ENCODE assay signal across 19 cellular contexts in genomic region chr2:226526731-226527130, GRCh38.
"Had no signal": no experiment of that assay in that cellular context is flagged by ENCODE, and none has a peak within 500 bp of the region (broad histone marks: within the 10 kb centered on the region; RNA-seq: fewer than 3 reads in every experiment).

No MANE protein-coding gene starts in this region.

- H3K4me2 ChIP-seq: hepatocyte had no signal

- H3K27ac ChIP-seq: ascending aorta, hepatocyte, lower lobe of right lung, skin epidermis, testis had no signal

- H3K36me3 ChIP-seq: ascending aorta, lower lobe of right lung, stomach had no signal

- H3K27me3 ChIP-seq: ascending aorta, hepatocyte, stomach, testis had no signal

- H3K79me2 ChIP-seq: hepatocyte had no signal

- DNase-seq: activated CD4-positive, alpha-beta T cell treated with anti-CD3 and anti-CD28 coated beads, Interleukin-2, amount 10 ng/mL, durations not matched to agents 7 days and 5 days; activated CD8-positive, alpha-beta T cell treated with anti-CD3 and anti-CD28 coated beads, Interleukin-2, amount 10 ng/mL, durations not matched to agents 7 days and 5 days; activated naive CD4-positive, alpha-beta T cell treated with anti-CD3 and anti-CD28 coated beads, Interleukin-2, amount 10 ng/mL, durations not matched to agents 7 days and 5 days; activated naive CD8-positive, alpha-beta T cell treated with anti-CD3 and anti-CD28 coated beads, Interleukin-2, amount 50 U/mL, for 24 hours; activated T-cell treated with anti-CD3 and anti-CD28 coated beads, Interleukin-2, amount 50 U/mL, for 24 hours; cerebellar nuclear complex; cortex of kidney; left cardiac atrium; lower lobe of right lung; midbrain; nephron progenitor cell; occipital lobe; stimulated activated CD4-positive, alpha-beta T cell treated with anti-CD3 and anti-CD28 coated beads, Interleukin-15, amount 100 ng/mL, for 24 hours; stimulated activated CD4-positive, alpha-beta T cell treated with anti-CD3 and anti-CD28 coated beads, Interleukin-4, amount 100 ng/mL, for 1 hour; stomach; testis had no signal

- H3K4me1 ChIP-seq: ascending aorta, lower lobe of right lung, stomach, testis had no signal

- ATAC-seq: activated CD8-positive, alpha-beta T cell treated with anti-CD3 and anti-CD28 coated beads, Interleukin-2, amount 10 ng/mL, durations not matched to agents 7 days and 5 days; activated naive CD8-positive, alpha-beta T cell treated with anti-CD3 and anti-CD28 coated beads, Interleukin-2, amount 50 U/mL, for 24 hours; left cardiac atrium; lower lobe of right lung had no signal

- H2AFZ ChIP-seq: hepatocyte had no signal

- H3K4me3 ChIP-seq: ascending aorta, hepatocyte, lower lobe of right lung, skin epidermis, stomach, testis had no signal

- H3K9me3 ChIP-seq: ascending aorta, lower lobe of right lung, stomach, testis had no signal
